28 cellular contexts compared by ENCODE assay signal in the genomic region with DNA sequence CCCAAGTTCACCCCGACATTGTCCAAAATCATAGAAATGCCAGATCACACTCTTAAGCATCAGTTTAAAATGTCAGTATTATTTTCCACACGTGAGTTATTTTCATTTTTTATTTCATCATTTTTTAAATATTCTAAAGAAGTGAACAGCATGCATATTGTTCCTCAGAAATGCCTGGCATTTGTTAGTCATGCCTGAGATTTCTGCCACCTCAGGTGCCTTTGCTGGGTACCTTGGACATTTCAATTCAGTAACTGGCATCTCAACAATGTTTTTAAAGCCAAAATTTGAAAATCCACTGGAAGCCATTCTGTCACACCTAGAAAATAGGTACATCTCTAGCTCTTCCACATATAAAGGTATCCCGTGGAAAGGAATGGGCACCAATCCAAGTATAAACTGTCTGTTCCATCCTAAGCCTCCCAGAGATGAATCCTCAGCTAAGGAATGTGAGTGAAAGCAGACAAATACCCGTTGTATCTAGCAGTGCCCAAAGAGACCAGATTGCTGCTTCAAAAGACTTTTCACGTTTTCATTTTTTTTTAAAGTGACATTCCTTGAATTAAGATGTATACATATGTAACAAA.
DNase-seq lines count a peak whose midpoint lies in the region; ATAC-seq and TF ChIP-seq lines count a peak whose summit lies in the region.
"Had no signal": no experiment of that assay in that cellular context is flagged by ENCODE, and none has a peak within 500 bp of the region (broad histone marks: within the 10 kb centered on the region; RNA-seq: fewer than 3 reads in every experiment).

No MANE protein-coding gene starts in this region.

- H3K36me3 ChIP-seq in adipocyte (ENCODE audit: control insufficient read depth, insufficient read depth, low read length, severe bottlenecking) (no peaks in the 10 kb centered on the region), mesenchymal stem cell (ENCODE audit: control insufficient read depth in 1 of 2, insufficient read depth in 2 of 2, low read depth in 1 of 2, low read length in 2 of 2) (no peaks in the 10 kb centered on the region), left lung (no peaks in the 10 kb centered on the region)
- H3K36me3 ChIP-seq: cardiac muscle cell, vagina had no signal

- H3K27ac ChIP-seq in mesenchymal stem cell (ENCODE audit: low read length, poor library complexity, severe bottlenecking) (peak overlapping the region; percentile 39), left lung (no peak overlapping the region)
- H3K27ac ChIP-seq: cardiac muscle cell, PC-9, vagina had no signal

- ATAC-seq in GM21786 (IDR thresholded peaks at IDR 0.05; ENCODE audit: unreplicated experiment) (no peak), left lung (no peak), HG02884 (IDR thresholded peaks at IDR 0.05; ENCODE audit: unreplicated experiment) (no peak), HG02623 (IDR thresholded peaks at IDR 0.05; ENCODE audit: unreplicated experiment) (no peak)
- ATAC-seq: activated CD8-positive, alpha-beta T cell treated with anti-CD3 and anti-CD28 coated beads, Interleukin-2, amount 10 ng/mL, durations not matched to agents 7 days and 5 days; CD8-positive, alpha-beta T cell; natural killer cell treated with Interleukin-12 subunit alpha and Interleukin-12 subunit beta and Interleukin-15 and Interleukin-18, amount 100 ng/mL, for 72 hours; sciatic nerve; stimulated activated effector memory CD8-positive, alpha-beta T cell treated with anti-CD3 and anti-CD28 coated beads, Interleukin-12 subunit alpha, Interleukin-12 subunit beta, amount 100 ng/mL, for 72 hours had no signal

- no peak overlapping the region for H2BK120ac ChIP-seq in mesenchymal stem cell (ENCODE audit: low read depth, low read length)

- H3K9ac ChIP-seq in adipocyte (ENCODE audit: low read length) (no peak overlapping the region), mesenchymal stem cell (ENCODE audit: low read length) (no peak overlapping the region)

- H3K27me3 ChIP-seq in adipocyte (replicated peaks; ENCODE audit: control insufficient read depth, insufficient read depth, low read length) (no peaks in the 10 kb centered on the region), mesenchymal stem cell (ENCODE audit: control insufficient read depth in 1 of 2, insufficient read depth in 1 of 2, low read length in 2 of 2) (peaks cover 0 to 5% of the 10 kb centered on the region in 2 experiments), left lung (no peaks in the 10 kb centered on the region)
- H3K27me3 ChIP-seq: cardiac muscle cell, vagina had no signal

- peak overlapping the region; percentile 44 for H2BK5ac ChIP-seq in mesenchymal stem cell (ENCODE audit: low read depth, low read length, poor library complexity, severe bottlenecking)

- H2BK15ac ChIP-seq in mesenchymal stem cell (ENCODE audit: low read depth, poor library complexity, severe bottlenecking), result no peak overlapping the region

- intact Hi-C loops in left lung (cut with DNase I), result no loop called here

- H4K91ac ChIP-seq in mesenchymal stem cell (ENCODE audit: low read length), result no peak overlapping the region

- no peak overlapping the region for H3K4ac ChIP-seq in mesenchymal stem cell (ENCODE audit: low read depth in 1 of 2, low read length in 2 of 2)

- H3K23ac ChIP-seq in mesenchymal stem cell (ENCODE audit: low read length in 2 of 2), result no peak overlapping the region

- no peak overlapping the region for H2BK12ac ChIP-seq in mesenchymal stem cell (ENCODE audit: low read length in 2 of 2)

- H3K9me3 ChIP-seq in adipocyte (ENCODE audit: control insufficient read depth, low read length) (no peaks in the 10 kb centered on the region), mesenchymal stem cell (ENCODE audit: control insufficient read depth, low read length) (no peaks in the 10 kb centered on the region), left lung (no peaks in the 10 kb centered on the region)
- H3K9me3 ChIP-seq: vagina had no signal

- H2AFZ ChIP-seq in mesenchymal stem cell (ENCODE audit: low read depth, low read length), result no peak overlapping the region
- H2AFZ ChIP-seq: PC-9 had no signal

- H3K14ac ChIP-seq in mesenchymal stem cell (ENCODE audit: low read length in 2 of 2), result no peak overlapping the region

- peaks cover 12% of the 10 kb centered on the region for H3K4me1 ChIP-seq in adipocyte (ENCODE audit: control insufficient read depth, insufficient read depth, low read length)
- no peaks in the 10 kb centered on the region for H3K4me1 ChIP-seq in mesenchymal stem cell (ENCODE audit: control insufficient read depth, insufficient read depth, low read depth, low read length)
- no peaks in the 10 kb centered on the region for H3K4me1 ChIP-seq in left lung
- H3K4me1 ChIP-seq: vagina had no signal

- no peak overlapping the region for H4K8ac ChIP-seq in mesenchymal stem cell (ENCODE audit: low read length)

- WGBS in mesenchymal stem cell, result 90% methylated on average over 2 of the region's 5 CpGs

- H3K4me3 ChIP-seq in adipocyte (ENCODE audit: low read length) (no peak overlapping the region), mesenchymal stem cell (ENCODE audit: insufficient read depth in 1 of 2, low read depth in 1 of 2, low read length in 2 of 2) (no peak overlapping the region), left lung (no peak overlapping the region)
- H3K4me3 ChIP-seq: cardiac muscle cell, PC-9, vagina had no signal

- H2AK5ac ChIP-seq in mesenchymal stem cell (ENCODE audit: low read length, severe bottlenecking), result no peak overlapping the region

- no peaks in the 10 kb centered on the region for H3K79me1 ChIP-seq in mesenchymal stem cell (replicated peaks; ENCODE audit: low read length, poor library complexity, severe bottlenecking)

- TF ChIP-seq CTCF in left lung (IDR thresholded peaks at IDR 0.05), result no peak

- DNase-seq in AG20443 (ENCODE audit: low spot score), result peak; percentile 29
- DNase-seq in HT1080 (ENCODE audit: low read depth), result peak; percentile 39
- peak; percentile 33 for DNase-seq in adipocyte (ENCODE audit: low read depth)
- no peak for DNase-seq in mesenchymal stem cell
- DNase-seq in left lung, result no peak
- DNase-seq: activated CD4-positive, CD25-positive, alpha-beta regulatory T cell; activated CD8-positive, alpha-beta T cell treated with anti-CD3 and anti-CD28 coated beads, Interleukin-2, amount 10 ng/mL, durations not matched to agents 7 days and 5 days; activated T-cell treated with anti-CD3 and anti-CD28 coated beads, Interleukin-2, amount 50 U/mL, for 1 hour; amniotic stem cell; CD8-positive, alpha-beta T cell; dermis blood vessel endothelial cell; DMS53; hypothalamus; islet precursor cell; KBM-7; mesendoderm; NCI-H187; NCI-H2227 treated with DMSO at 0.1 percent for 48 hours; posterior cingulate gyrus had no signal

- H3K4me2 ChIP-seq in mesenchymal stem cell (ENCODE audit: low read length, poor library complexity, severe bottlenecking), result no peak overlapping the region
- H3K4me2 ChIP-seq: PC-9 had no signal

- H3K18ac ChIP-seq in mesenchymal stem cell (ENCODE audit: low read depth in 1 of 2, low read length in 2 of 2), result no peak overlapping the region

Comparison
In these comparisons a context has a peak if more than half of its experiments do, and no peak if none do; other contexts are left out.
1. DNase-seq: peak in AG20443 (single experiment), HT1080 (single experiment) and adipocyte (single experiment); none in mesenchymal stem cell (single experiment) and left lung (0 of 2).